ENCODE assay signal across 24 cellular contexts in genomic region chr2:53737091-53737490, GRCh38. TPM values are rescaled to one million over a fixed set of nuclear protein-coding genes. Genes with fewer than 3 reads are reported as not detected.
DNase-seq lines count a peak whose midpoint lies in the region; ATAC-seq, FAIRE-seq and TF ChIP-seq lines count a peak whose summit lies in the region.
"Had no signal": no experiment of that assay in that cellular context is flagged by ENCODE, and none has a peak within 500 bp of the region (broad histone marks: within the 10 kb centered on the region; RNA-seq: fewer than 3 reads in every experiment).

No MANE protein-coding gene starts in this region.

- H4K5ac ChIP-seq in H9 (ENCODE audit: insufficient read length, low read depth, low read length) (no peak overlapping the region), H1 (ENCODE audit: insufficient read length, low read depth, low read length) (no peak overlapping the region)

- H3K9me3 Mint-ChIP-seq in H9 (0 out of 5 replicates have a peak, but pooled peaks cover 0 to 2% of the 10 kb centered on the region in 2 experiments), nephron progenitor cell (peaks cover 14% of the 10 kb centered on the region)
- H3K9me3 Mint-ChIP-seq: CD4-positive, alpha-beta T cell; CD8-positive, alpha-beta T cell had no signal

- H3K36me3 Mint-ChIP-seq in H9 (ENCODE audit: insufficient read depth in 1 of 3, low read depth in 3 of 3) (peaks cover 17 to 36% (median 31%) of the 10 kb centered on the region in 3 experiments; a peak in 6 of 7 replicates), nephron progenitor cell (ENCODE audit: low read depth) (peaks cover 54% of the 10 kb centered on the region)

- no peak overlapping the region for H3K23ac ChIP-seq in H9 (ENCODE audit: insufficient read length, low read depth, low read length)
- H3K23ac ChIP-seq in H1 (ENCODE audit: insufficient read length): no peak overlapping the region

- in situ Hi-C loops in mammary epithelial cell (cut with MboI; ENCODE audit: low sequenced_read_pairs in 2 of 2): no loop called here

- H3K4me3 ChIP-seq in H1 (ENCODE audit: extremely low read depth in 1 of 4, insufficient read depth in 2 of 4, low read depth in 3 of 4, low read length in 4 of 4): no peak overlapping the region
- H3K4me3 ChIP-seq in mammary epithelial cell (replicated peaks in 1 of 3; ENCODE audit: insufficient read depth in 1 of 3, low read depth in 2 of 3, low read length in 3 of 3): no peak overlapping the region
- H3K4me3 ChIP-seq: A549; BLaER1 treated with 17β-estradiol and CSF1 and Interleukin-3, amounts not matched to agents 10 nM and 100 nM; GM12878 had no signal

- H3K79me2 ChIP-seq in H9 (ENCODE audit: insufficient read depth, low read length): no peaks in the 10 kb centered on the region
- H3K79me2 ChIP-seq in H1 (ENCODE audit: control insufficient read depth in 1 of 2, insufficient read depth in 2 of 2, low read length in 2 of 2): no peaks in the 10 kb centered on the region
- no peaks in the 10 kb centered on the region for H3K79me2 ChIP-seq in mammary epithelial cell (ENCODE audit: insufficient read depth, low read length)

- no peak overlapping the region for H3K9ac ChIP-seq in H9 (ENCODE audit: extremely low read depth, insufficient read length, low read length)
- no peak overlapping the region for H3K9ac ChIP-seq in H1 (replicated peaks in 1 of 4; ENCODE audit: extremely low read depth in 1 of 4, low read depth in 3 of 4, low read length in 3 of 4)
- H3K9ac ChIP-seq in mammary epithelial cell (ENCODE audit: insufficient read depth, low read length): no peak overlapping the region
- H3K9ac ChIP-seq: BLaER1 treated with 17β-estradiol and CSF1 and Interleukin-3, amounts not matched to agents 10 nM and 100 nM had no signal

- FAIRE-seq in H1 (lab: Jason Lieb, UNC): no peak
- FAIRE-seq: A549, GM12878, GM12892, GM18507 had no signal

- H3K27me3 ChIP-seq in H9 (ENCODE audit: insufficient read depth, low read length) (no peaks in the 10 kb centered on the region), H1 (replicated peaks in 1 of 4; ENCODE audit: control insufficient read depth in 3 of 4, extremely low read depth in 1 of 4, insufficient read depth in 3 of 4, low read length in 3 of 4) (no peaks in the 10 kb centered on the region), mammary epithelial cell (ENCODE audit: insufficient read depth, low read length) (no peaks in the 10 kb centered on the region)
- H3K27me3 ChIP-seq: BLaER1 treated with 17β-estradiol and CSF1 and Interleukin-3, amounts not matched to agents 10 nM and 100 nM had no signal

- H3T11ph ChIP-seq in H9 (ENCODE audit: low read length): no peak overlapping the region

- H2BK5ac ChIP-seq in H9 (ENCODE audit: insufficient read length, low read length) (no peak overlapping the region), H1 (ENCODE audit: low read depth, low read length) (no peak overlapping the region)

- no peak overlapping the region for H4K8ac ChIP-seq in H9 (replicated peaks; ENCODE audit: insufficient read length, low read depth, low read length)
- H4K8ac ChIP-seq in H1 (ENCODE audit: extremely low read depth, insufficient read depth, low read length): no peak overlapping the region

- H3K27me3 Mint-ChIP-seq in H9 (ENCODE audit: low read depth) (no peaks in the 10 kb centered on the region), nephron progenitor cell (ENCODE audit: low read depth, poor library complexity) (no peaks in the 10 kb centered on the region)
- H3K27me3 Mint-ChIP-seq: B cell; CD4-positive, alpha-beta T cell had no signal

- H2BK20ac ChIP-seq in H9 (ENCODE audit: low read depth, low read length, poor library complexity, severe bottlenecking) (no peak overlapping the region), H1 (ENCODE audit: low read length) (no peak overlapping the region)

- no CpG with 5 or more reads among the region's 5 CpGs for WGBS in H9 (ENCODE audit: extremely low coverage, insufficient read length, low lambda C conversion rate)
- WGBS in H1 (ENCODE audit: extremely low coverage in 1 of 2, insufficient coverage in 1 of 2, insufficient read length in 1 of 2, insufficient replicate concordance in 2 of 2, low coverage in 1 of 2, low lambda C conversion rate in 2 of 2, missing lambda C conversion rate in 1 of 2), 2 experiments: 91% methylated on average over 5 of the region's 5 CpGs; no CpG with 5 or more reads in 1 of the 2 experiments
- WGBS in mammary epithelial cell (ENCODE audit: low coverage, missing lambda C conversion rate): 99% methylated on average over 5 of the region's 5 CpGs

- H3K4me3 Mint-ChIP-seq in H9 (no peak overlapping the region), nephron progenitor cell (no peak overlapping the region)
- H3K4me3 Mint-ChIP-seq: B cell; CD4-positive, alpha-beta T cell; CD8-positive, alpha-beta T cell had no signal

- H2BK120ac ChIP-seq in H9 (ENCODE audit: low read depth, low read length, poor library complexity, severe bottlenecking) (no peak overlapping the region), H1 (replicated peaks; ENCODE audit: low read depth, low read length) (no peak overlapping the region)

- no peak for TF ChIP-seq RAD21 in H1 (IDR thresholded peaks at IDR 0.05 in 1 of 2, conservative IDR thresholded peaks at IDR 0.05 in 1 of 2; ENCODE audit: low read depth in 2 of 2, low read length in 2 of 2)

- H3K23me2 ChIP-seq in H9 (ENCODE audit: insufficient read length, low read depth, low read length, poor library complexity, severe bottlenecking) (no peaks in the 10 kb centered on the region), H1 (ENCODE audit: low read depth, low read length) (no peaks in the 10 kb centered on the region)

- ATAC-seq in HG03045 (IDR thresholded peaks at IDR 0.05; ENCODE audit: unreplicated experiment): no peak
- ATAC-seq: A549; CD8-positive, alpha-beta T cell; GM12878 had no signal

- H3K9me3 ChIP-seq in H9 (ENCODE audit: control insufficient read depth, low read depth, low read length) (no peaks in the 10 kb centered on the region), H1 (ENCODE audit: insufficient read depth in 2 of 2, low read depth in 1 of 2, low read length in 1 of 2) (no peaks in the 10 kb centered on the region), mammary epithelial cell (replicated peaks; ENCODE audit: insufficient read depth, low read length) (no peaks in the 10 kb centered on the region)
- H3K9me3 ChIP-seq: A549 had no signal

- H3K36me3 ChIP-seq in H1 (ENCODE audit: control insufficient read depth in 2 of 4, insufficient read depth in 4 of 4, low read length in 3 of 4) (no peaks in the 10 kb centered on the region; a peak in 1 of 8 replicates), mammary epithelial cell (ENCODE audit: insufficient read depth, low read length) (no peaks in the 10 kb centered on the region)

- no peaks in the 10 kb centered on the region for H3K4me1 ChIP-seq in H9 (ENCODE audit: insufficient read depth, low read length)
- H3K4me1 ChIP-seq in H1 (replicated peaks in 1 of 4; ENCODE audit: control insufficient read depth in 3 of 4, insufficient read depth in 4 of 4, low read length in 3 of 4): no peaks in the 10 kb centered on the region
- H3K4me1 ChIP-seq in mammary epithelial cell (ENCODE audit: insufficient read depth, low read length): no peaks in the 10 kb centered on the region
- H3K4me1 ChIP-seq: A549 had no signal

- H2BK12ac ChIP-seq in H9 (ENCODE audit: insufficient read length, low read depth, low read length) (no peak overlapping the region), H1 (ENCODE audit: low read depth, low read length) (no peak overlapping the region)

- TF ChIP-seq EP300 in H1 (IDR thresholded peaks at IDR 0.05; ENCODE audit: borderline replicate concordance in 1 of 2, low read depth in 2 of 2, low read length in 2 of 2): no peak

- dilution Hi-C loops in mammary epithelial cell (cut with HindIII; ENCODE audit: low sequenced_read_pairs): no loop called here

- BruUV-seq in mammary epithelial cell (replicated peaks; lab: Mats Ljungman, UMichigan): no TSS peak

- POLR2A ChIA-PET in H1 (lab: Charles Lee; ENCODE audit: partially characterized antibody): no interaction called here

- intact Hi-C loops in mammary epithelial cell (cut with micrococcal nuclease): no loop called here

- TF ChIP-seq POLR2A in H1 (IDR thresholded peaks at IDR 0.05; ENCODE audit: control extremely low read depth in 1 of 2, low read depth in 2 of 2, low read length in 2 of 2): no peak

- H3K27ac ChIP-seq in H9 (ENCODE audit: insufficient read length, low read depth, low read length) (no peak overlapping the region), H1 (ENCODE audit: low read depth, low read length) (no peak overlapping the region), mammary epithelial cell (ENCODE audit: insufficient read depth, low read depth, low read length) (no peak overlapping the region)
- H3K27ac ChIP-seq: 22Rv1; A549; BLaER1 treated with 17β-estradiol and CSF1 and Interleukin-3, amounts not matched to agents 10 nM and 100 nM; C4-2B had no signal

- DNase-seq in H9 (no peak), H1 (ENCODE audit: low read depth in 1 of 2, low spot score in 2 of 2) (no peak), nephron progenitor cell (no peak), mammary epithelial cell (no peak)
- DNase-seq: AML-193; CD4-positive, alpha-beta T cell; CD8-positive, alpha-beta T cell; COR-L47; DMS 273 treated with DMSO at 0.1 percent for 48 hours; DMS153; DMS53; DMS79; DND-41; EL; GDM1 had no signal

- H3K4me1 Mint-ChIP-seq in H9 (no peaks in the 10 kb centered on the region), nephron progenitor cell (no peaks in the 10 kb centered on the region)

- H2AK5ac ChIP-seq in H9 (ENCODE audit: insufficient read length, low read length): no peak overlapping the region
- no peak overlapping the region for H2AK5ac ChIP-seq in H1 (ENCODE audit: low read depth, low read length)

- no peak overlapping the region for H4K91ac ChIP-seq in H9 (ENCODE audit: insufficient read length, low read depth, low read length)
- no peak overlapping the region for H4K91ac ChIP-seq in H1 (replicated peaks; ENCODE audit: insufficient read length, low read length)

- H2AFZ ChIP-seq in H9 (ENCODE audit: low read length) (no peak overlapping the region), H1 (ENCODE audit: low read length) (no peak overlapping the region), mammary epithelial cell (ENCODE audit: low read depth, low read length) (no peak overlapping the region)

- H3K4me2 ChIP-seq in H9 (ENCODE audit: insufficient read depth, insufficient read length, low read length) (no peak overlapping the region), H1 (ENCODE audit: insufficient read depth in 1 of 2, low read depth in 2 of 2, low read length in 2 of 2) (no peak overlapping the region), mammary epithelial cell (ENCODE audit: insufficient read depth, low read depth, low read length) (no peak overlapping the region)
- H3K4me2 ChIP-seq: A549; BLaER1 treated with 17β-estradiol and CSF1 and Interleukin-3, amounts not matched to agents 10 nM and 100 nM had no signal

- H3K56ac ChIP-seq in H9 (ENCODE audit: insufficient read length, low read depth, low read length) (no peak overlapping the region), H1 (replicated peaks; ENCODE audit: insufficient read length, low read depth, low read length) (no peak overlapping the region)

- H3K14ac ChIP-seq in H9 (ENCODE audit: insufficient read depth, low read length): no peak overlapping the region
- no peak overlapping the region for H3K14ac ChIP-seq in H1 (ENCODE audit: insufficient read length)

- TF ChIP-seq CTCF in H9 (conservative IDR thresholded peaks at IDR 0.05) (no peak), H1 (IDR thresholded peaks at IDR 0.05; ENCODE audit: control extremely low read depth in 1 of 3, insufficient read depth in 1 of 3, low read depth in 1 of 3, low read length in 3 of 3) (no peak), nephron progenitor cell (IDR thresholded peaks at IDR 0.05) (no peak), mammary epithelial cell (conservative IDR thresholded peaks at IDR 0.05 in 1 of 2, IDR thresholded peaks at IDR 0.05 in 1 of 2; ENCODE audit: extremely low read depth in 1 of 2, insufficient read depth in 1 of 2, low read depth in 1 of 2, low read length in 2 of 2) (no peak)

- H3K27ac Mint-ChIP-seq in H9 (peak overlapping the region in 2 of 3 experiments; percentile 9 to 67; a peak in 2 of 7 replicates), nephron progenitor cell (peak overlapping the region; percentile 7)
- H3K27ac Mint-ChIP-seq: B cell; CD4-positive, alpha-beta T cell; CD8-positive, alpha-beta T cell had no signal

- no peaks in the 10 kb centered on the region for H3K79me1 ChIP-seq in H9 (ENCODE audit: insufficient read depth, low read depth, low read length, poor library complexity, severe bottlenecking)
- no peaks in the 10 kb centered on the region for H3K79me1 ChIP-seq in H1 (ENCODE audit: low read depth, low read length)

- H2BK15ac ChIP-seq in H9 (ENCODE audit: low read depth, low read length): no peak overlapping the region
- H2BK15ac ChIP-seq in H1 (ENCODE audit: low read length): no peak overlapping the region

- H3K18ac ChIP-seq in H9 (ENCODE audit: insufficient read length, low read depth, low read length): no peak overlapping the region
- peak overlapping the region; percentile 4; the same call in 1 of the 2 replicates for H3K18ac ChIP-seq in H1 (ENCODE audit: extremely low read depth, low read length)

- H4K20me1 ChIP-seq in H9 (ENCODE audit: control insufficient read depth, insufficient read depth, insufficient read length) (no peaks in the 10 kb centered on the region), H1 (replicated peaks in 1 of 2; ENCODE audit: control insufficient read depth in 1 of 2, insufficient read depth in 2 of 2, low read length in 2 of 2) (no peaks in the 10 kb centered on the region), mammary epithelial cell (ENCODE audit: insufficient read depth, low read length) (no peaks in the 10 kb centered on the region)
- H4K20me1 ChIP-seq: BLaER1 treated with 17β-estradiol and CSF1 and Interleukin-3, amounts not matched to agents 10 nM and 100 nM had no signal

- H3K4ac ChIP-seq in H9 (ENCODE audit: low read depth, low read length): no peak overlapping the region
- no peak overlapping the region for H3K4ac ChIP-seq in H1 (replicated peaks; ENCODE audit: insufficient read length, low read depth, low read length)

- CTCF ChIA-PET in H1 (lab: Charles Lee; ENCODE audit: partially characterized antibody) (no interaction called here), mammary epithelial cell (lab: Charles Lee; ENCODE audit: low non-redundant PET) (interaction anchor here (0.7 kb wide), 1 partner anchor 20 kb away, joined by 3 read pairs; no protein-coding TSS in a partner anchor)

RNA-seq across cellular contexts. Expression of gene CHAC2, which starts 30.5 kb away (rescaled TPM):
- total RNA-seq in H9 (2021) (10.7 and 11.3 TPM in 2 replicates), mammary epithelial cell (10 to 100 TPM in 1 of 2 donors, 1 to 10 TPM in 1; 6.8 to 11.2 TPM)
- total RNA-seq in H1 (2021; fragmentation: NEBNext Ultra II Directional; extraction: Animal tissue kit (Norgen Biotek cat#: 25700)): 11.2 and 11.7 TPM in 2 replicates
- polyA plus RNA-seq in H1 (2011; rRNA removed) (3.6 and 5.4 TPM in 2 replicates), mammary epithelial cell (9.2 TPM)
- polyA plus RNA-seq in H1 (2011; cell fraction: cytosol; rRNA removed): 7.3 TPM
- 2.1 TPM for polyA plus RNA-seq in H1 (2011; cell fraction: nucleus; rRNA removed)
- polyA plus RNA-seq in H1 (2012, experiment 1 of 2): 5.9 to 9.1 TPM (median 6.4 TPM) in 4 replicates
- 3.5 TPM for polyA plus RNA-seq in H1 (2012, experiment 2 of 2)
- polyA plus RNA-seq in H1 (2013, experiment 1 of 2): 5.9 TPM
- polyA plus RNA-seq in H1 (2013, experiment 2 of 2): 5.3 TPM
- polyA minus RNA-seq in H1 (2011; rRNA and poly(A)+ RNA removed): 1.8 and 2.0 TPM in 2 replicates
- 2.0 TPM for polyA minus RNA-seq in H1 (2011; cell fraction: cytosol; rRNA and poly(A)+ RNA removed)
- 2.7 TPM for polyA minus RNA-seq in H1 (2011; cell fraction: nucleus; rRNA and poly(A)+ RNA removed)
- polyA minus RNA-seq in mammary epithelial cell: 4.5 TPM

RNA-seq across cellular contexts. Expression of gene ASB3, which starts 49.7 kb away (rescaled TPM):
- total RNA-seq in H9 (2021): 23.1 and 25.5 TPM in 2 replicates
- total RNA-seq in H1 (2021; fragmentation: NEBNext Ultra II Directional; extraction: Animal tissue kit (Norgen Biotek cat#: 25700)): 25.4 and 29.8 TPM in 2 replicates
- polyA plus RNA-seq in H1 (2011; rRNA removed): 14.5 and 22.6 TPM in 2 replicates
- 19.5 TPM for polyA plus RNA-seq in H1 (2011; cell fraction: cytosol; rRNA removed)
- polyA plus RNA-seq in H1 (2011; cell fraction: nucleus; rRNA removed): 13.3 TPM
- 12.3 to 29.8 TPM (median 18.9 TPM) in 4 replicates for polyA plus RNA-seq in H1 (2012, experiment 1 of 2)
- 2.1 TPM for polyA plus RNA-seq in H1 (2012, experiment 2 of 2)
- polyA plus RNA-seq in H1 (2013, experiment 1 of 2): 14.0 TPM
- polyA plus RNA-seq in H1 (2013, experiment 2 of 2): 13.6 TPM
- polyA minus RNA-seq in H1 (2011; rRNA and poly(A)+ RNA removed): 43.8 and 45.5 TPM in 2 replicates
- 27.3 TPM for polyA minus RNA-seq in H1 (2011; cell fraction: cytosol; rRNA and poly(A)+ RNA removed)
- 58.3 TPM for polyA minus RNA-seq in H1 (2011; cell fraction: nucleus; rRNA and poly(A)+ RNA removed)
- total RNA-seq in mammary epithelial cell: 10 to 100 TPM; 18.2 to 22.0 TPM
- 10.4 TPM for polyA plus RNA-seq in mammary epithelial cell
- polyA minus RNA-seq in mammary epithelial cell: 13.2 TPM

RNA-seq across cellular contexts. Expression of gene ERLEC1, which starts 49.8 kb away (rescaled TPM):
- total RNA-seq in H9 (2021): 21.6 and 23.3 TPM in 2 replicates
- 23.8 and 26.7 TPM in 2 replicates for total RNA-seq in H1 (2021; fragmentation: NEBNext Ultra II Directional; extraction: Animal tissue kit (Norgen Biotek cat#: 25700))
- polyA plus RNA-seq in H1 (2011; rRNA removed): 12.9 and 14.7 TPM in 2 replicates
- polyA plus RNA-seq in H1 (2011; cell fraction: cytosol; rRNA removed): 17.4 TPM
- 5.8 TPM for polyA plus RNA-seq in H1 (2011; cell fraction: nucleus; rRNA removed)
- polyA plus RNA-seq in H1 (2012, experiment 1 of 2): 12.7 to 21.2 TPM (median 14.4 TPM) in 4 replicates
- polyA plus RNA-seq in H1 (2012, experiment 2 of 2): 2.4 TPM
- 31.6 TPM for polyA plus RNA-seq in H1 (2013, experiment 1 of 2)
- polyA plus RNA-seq in H1 (2013, experiment 2 of 2): 37.2 TPM
- polyA minus RNA-seq in H1 (2011; rRNA and poly(A)+ RNA removed): 7.1 and 8.5 TPM in 2 replicates
- 12.0 TPM for polyA minus RNA-seq in H1 (2011; cell fraction: cytosol; rRNA and poly(A)+ RNA removed)
- 13.5 TPM for polyA minus RNA-seq in H1 (2011; cell fraction: nucleus; rRNA and poly(A)+ RNA removed)
- total RNA-seq in mammary epithelial cell: 10 to 100 TPM; 34.2 to 53.7 TPM
- polyA plus RNA-seq in mammary epithelial cell: 23.5 TPM
- polyA minus RNA-seq in mammary epithelial cell: 13.5 TPM
